ENCODE assay signal across 16 cellular contexts in the genomic region with DNA sequence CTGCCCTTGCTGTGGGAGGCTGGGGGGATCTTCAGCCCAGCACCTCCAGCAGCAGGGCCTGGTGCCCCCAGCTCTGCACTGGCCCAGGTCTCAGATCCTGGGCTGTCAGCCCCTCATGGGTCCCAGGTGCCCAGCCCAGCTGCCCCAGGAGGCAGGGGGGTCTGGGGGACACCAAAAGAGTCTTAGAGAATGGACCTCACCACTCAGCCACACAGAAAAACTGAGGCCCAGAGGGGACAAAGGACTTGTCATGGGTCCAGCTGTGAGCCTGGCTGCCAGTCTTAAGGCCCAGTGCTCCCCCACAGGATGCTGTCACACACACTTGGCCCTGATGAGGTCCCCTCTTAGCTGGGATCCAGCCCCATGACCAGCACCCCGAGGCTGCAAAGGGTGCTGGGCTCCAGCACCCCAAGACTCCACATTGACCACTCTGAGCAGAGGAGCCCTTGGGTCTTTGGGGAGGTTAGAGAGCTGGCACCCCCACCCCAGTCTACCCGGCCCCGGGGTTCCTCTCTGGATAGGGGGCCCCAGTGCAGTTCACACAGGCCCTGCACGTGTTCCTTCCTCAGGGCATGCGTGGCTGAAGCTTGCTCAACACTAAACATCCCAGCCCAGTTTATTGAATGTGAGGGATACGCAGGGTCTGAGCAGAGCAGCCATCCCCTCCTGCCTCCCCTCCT. TPM values are rescaled to one million over a fixed set of nuclear protein-coding genes. Genes with fewer than 3 reads are reported as not detected.
A peak's percentile ranks its signal among the peaks of the same experiment; 100 is the strongest.
DNase-seq lines count a peak whose midpoint lies in the region; ATAC-seq and TF ChIP-seq lines count a peak whose summit lies in the region.
"Had no signal": no experiment of that assay in that cellular context is flagged by ENCODE, and none has a peak within 500 bp of the region (broad histone marks: within the 10 kb centered on the region; RNA-seq: fewer than 3 reads in every experiment).

No MANE protein-coding gene starts in this region.

- H3K4me3 ChIP-seq in ascending aorta: no peak overlapping the region
- H3K4me3 ChIP-seq: lung, sigmoid colon, vagina had no signal

- intact Hi-C loops in dendritic cell treated with granulocyte-macrophage colony-stimulating factor and Interleukin-4, amounts not matched to agents 40 ng/mL and 50 ng/mL, for 4 days (cut with micrococcal nuclease): no loop called here
- intact Hi-C loops in sciatic nerve (cut with DNase I): no loop called here
- intact Hi-C loops in ascending aorta (cut with DNase I): no loop called here

- DNase-seq in D341Med (ENCODE audit: low spot score) (peak; percentile 11), NAMALWA (ENCODE audit: low spot score) (peak; percentile 40), sciatic nerve (ENCODE audit: low spot score) (peak; percentile 33), ascending aorta (ENCODE audit: low spot score in 2 of 2) (no peak), GM10266 (ENCODE audit: extremely low spot score) (no peak), T-helper 17 cell (no peak)

- TF ChIP-seq CTCF in ascending aorta (IDR thresholded peaks at IDR 0.05) (no peak), GM10266 (IDR thresholded peaks at IDR 0.05; ENCODE audit: control insufficient read depth, insufficient read depth, low read depth, missing control alignments) (no peak)

- H3K9me3 Mint-ChIP-seq in dendritic cell treated with granulocyte-macrophage colony-stimulating factor and Interleukin-4, amounts not matched to agents 40 ng/mL and 50 ng/mL, for 4 days: no peaks in the 10 kb centered on the region
- H3K9me3 Mint-ChIP-seq: neural crest cell had no signal

- no peaks in the 10 kb centered on the region for H3K27me3 ChIP-seq in ascending aorta
- H3K27me3 ChIP-seq: sigmoid colon, vagina had no signal

- no peaks in the 10 kb centered on the region for H3K4me1 ChIP-seq in ascending aorta
- H3K4me1 ChIP-seq: sigmoid colon, vagina had no signal

- peak overlapping the region; percentile 62 for H3K27ac Mint-ChIP-seq in dendritic cell treated with granulocyte-macrophage colony-stimulating factor and Interleukin-4, amounts not matched to agents 40 ng/mL and 50 ng/mL, for 4 days
- no peak overlapping the region for H3K27ac Mint-ChIP-seq in T-helper 17 cell

- H3K36me3 Mint-ChIP-seq in dendritic cell treated with granulocyte-macrophage colony-stimulating factor and Interleukin-4, amounts not matched to agents 40 ng/mL and 50 ng/mL, for 4 days (ENCODE audit: low read depth): no peaks in the 10 kb centered on the region
- peaks cover 4% of the 10 kb centered on the region for H3K36me3 Mint-ChIP-seq in T-helper 17 cell (ENCODE audit: low read depth)
- H3K36me3 Mint-ChIP-seq: brain had no signal

- H3K36me3 ChIP-seq in ascending aorta: no peaks in the 10 kb centered on the region
- H3K36me3 ChIP-seq: sigmoid colon, vagina had no signal

- no peak overlapping the region for H3K27ac ChIP-seq in ascending aorta
- H3K27ac ChIP-seq: sigmoid colon, vagina had no signal

- no peaks in the 10 kb centered on the region for H3K27me3 Mint-ChIP-seq in dendritic cell treated with granulocyte-macrophage colony-stimulating factor and Interleukin-4, amounts not matched to agents 40 ng/mL and 50 ng/mL, for 4 days
- H3K27me3 Mint-ChIP-seq in T-helper 17 cell: peaks cover 9% of the 10 kb centered on the region

- H3K9me3 ChIP-seq in ascending aorta (no peaks in the 10 kb centered on the region), T-helper 17 cell (ENCODE audit: control insufficient read depth, low read length, poor library complexity, severe bottlenecking) (no peaks in the 10 kb centered on the region)
- H3K9me3 ChIP-seq: sigmoid colon, vagina had no signal

- peaks cover 91% of the 10 kb centered on the region for H3K4me1 Mint-ChIP-seq in dendritic cell treated with granulocyte-macrophage colony-stimulating factor and Interleukin-4, amounts not matched to agents 40 ng/mL and 50 ng/mL, for 4 days (ENCODE audit: low read depth)
- peaks cover 12% of the 10 kb centered on the region for H3K4me1 Mint-ChIP-seq in T-helper 17 cell
- H3K4me1 Mint-ChIP-seq: brain had no signal

- ATAC-seq in sciatic nerve (no peak), T-helper 17 cell (no peak), GM18907 (IDR thresholded peaks at IDR 0.05; ENCODE audit: unreplicated experiment) (no peak)

- H3K4me3 Mint-ChIP-seq in dendritic cell treated with granulocyte-macrophage colony-stimulating factor and Interleukin-4, amounts not matched to agents 40 ng/mL and 50 ng/mL, for 4 days: no peak overlapping the region
- no peak overlapping the region for H3K4me3 Mint-ChIP-seq in T-helper 17 cell
- H3K4me3 Mint-ChIP-seq: brain, neural crest cell had no signal

RNA-seq across cellular contexts. Expression of a gene that starts 54.4 kb away (rescaled TPM):
- total RNA-seq in sciatic nerve (0.62 TPM), ascending aorta (2.3 TPM), T-helper 17 cell (1 to 10 TPM in 1 of 2 donors, not detected in 1; 1.9 TPM)
- total RNA-seq: fibroblast of villous mesenchyme, H1, neural crest cell, SK-MEL-5 had no signal

Comparison
In these comparisons a context has a peak if more than half of its experiments do, and no peak if none do; other contexts are left out.
1. DNase-seq: peak in D341Med (single experiment), NAMALWA (single experiment) and sciatic nerve (single experiment); none in ascending aorta (0 of 2), GM10266 (single experiment) and T-helper 17 cell (0 of 3).